ENCODE assay signal across 1 cellular context in the genomic region with DNA sequence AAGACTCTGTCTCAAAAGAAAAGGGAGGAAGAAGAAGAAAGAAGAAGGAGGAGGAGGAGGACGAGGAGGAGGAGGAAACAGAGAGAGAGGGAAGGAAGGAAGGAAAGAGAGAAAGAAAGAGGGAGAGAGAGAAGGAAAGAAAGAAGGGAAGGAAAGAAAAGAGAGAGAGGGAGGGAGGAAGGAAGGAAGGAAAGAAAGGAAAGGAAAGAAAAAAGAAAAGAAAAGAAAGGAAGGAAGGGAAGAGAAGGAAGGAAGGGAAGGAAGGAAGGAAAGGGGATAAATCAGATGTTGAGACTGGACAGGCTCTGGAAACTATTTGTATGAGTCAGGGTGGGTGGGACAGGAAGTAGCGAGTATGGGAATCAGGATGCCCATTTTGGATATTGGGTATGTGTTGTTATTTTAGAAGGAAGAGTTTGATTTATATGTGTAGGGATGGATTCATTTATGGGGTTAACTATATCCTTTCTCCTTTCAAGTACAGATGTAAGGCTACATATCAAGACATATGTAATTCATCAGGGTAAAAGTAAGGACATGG.
TF ChIP-seq lines count a peak whose summit lies in the region.

No MANE protein-coding gene starts in this region.

TF ChIP-seq in endothelial cell of umbilical vein, 7 proteins besides CTCF, POLR2A, EP300 and RAD21:
- TF ChIP-seq FOS (IDR thresholded peaks at IDR 0.05; ENCODE audit: borderline replicate concordance, insufficient read depth, low read length) = peak; percentile 25
- no peak for TF ChIP-seq GATA2 (IDR thresholded peaks at IDR 0.05; ENCODE audit: insufficient read depth, insufficient read length, low read depth, low read length)
- TF ChIP-seq EZH2 (IDR thresholded peaks at IDR 0.05; ENCODE audit: borderline replicate concordance, low read depth, low read length, severe bottlenecking) = no peak
- no peak for TF ChIP-seq MAX (IDR thresholded peaks at IDR 0.05; ENCODE audit: insufficient read depth, insufficient read length)
TF ChIP-seq in endothelial cell of umbilical vein: peak in this region for 1.
